Comparison of ENCODE assay signal across 8 cellular contexts in the genomic region with DNA sequence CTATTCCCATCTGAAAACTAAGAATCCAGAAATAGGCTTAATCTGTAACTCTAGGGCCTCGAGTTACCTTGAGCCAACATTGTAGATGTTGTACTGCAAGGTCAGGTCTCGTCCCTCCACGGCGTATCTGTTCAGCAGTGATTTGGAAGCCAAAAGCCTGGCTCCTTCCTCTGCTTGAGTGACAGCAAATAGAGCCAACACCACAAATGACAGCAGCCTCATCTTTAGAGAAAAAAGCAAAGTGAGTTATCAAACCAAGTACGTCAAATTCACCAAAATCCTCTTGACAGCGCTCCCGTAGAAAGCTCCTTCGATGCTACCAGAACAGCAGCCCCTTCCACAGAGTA. TPM values are rescaled to one million over a fixed set of nuclear protein-coding genes. Genes with fewer than 3 reads are reported as not detected.
DNase-seq lines count a peak whose midpoint lies in the region; ATAC-seq, FAIRE-seq and TF ChIP-seq lines count a peak whose summit lies in the region.

No MANE protein-coding gene starts in this region.

- FAIRE-seq in urothelium cell line (lab: Jason Lieb, UNC): no peak

- peak overlapping the region; percentile 80 for H3K9ac ChIP-seq in SK-N-MC (ENCODE audit: insufficient read length)

- peaks cover 40% of the 10 kb centered on the region for H3K36me3 ChIP-seq in SK-N-MC (ENCODE audit: insufficient read depth, low read length)

- no peak for DNase-seq in GM12865 (ENCODE audit: low read depth)
- no peak for DNase-seq in SK-N-MC (ENCODE audit: low read depth, low spot score)
- DNase-seq in fibroblast of the aortic adventitia (ENCODE audit: low read depth): no peak
- no peak for DNase-seq in retinal pigment epithelial cell (ENCODE audit: low read depth)
- no peak for DNase-seq in KG1 (lab: John Stamatoyannopoulos, UW)
- no peak for DNase-seq in urothelium cell line (ENCODE audit: low spot score)

- H3K4me3 ChIP-seq in GM12865 (ENCODE audit: low read depth, low read length) (peak overlapping the region; percentile 89), SK-N-MC (peak overlapping the region; percentile 93), fibroblast of the aortic adventitia (ENCODE audit: low read depth, low read length) (peak overlapping the region; percentile 91), retinal pigment epithelial cell (ENCODE audit: low read length) (peak overlapping the region; percentile 91)

- TF ChIP-seq CTCF in GM12865 (IDR thresholded peaks at IDR 0.05; ENCODE audit: insufficient read depth, low read depth, low read length, missing control alignments) (no peak), fibroblast of the aortic adventitia (IDR thresholded peaks at IDR 0.05; ENCODE audit: insufficient read depth, low read length) (no peak), retinal pigment epithelial cell (conservative IDR thresholded peaks at IDR 0.05; ENCODE audit: low read depth, low read length) (no peak)

- H3K9me3 ChIP-seq in SK-N-MC (ENCODE audit: low read depth, low read length): no peaks in the 10 kb centered on the region

- no peak for ATAC-seq in GM18909 (IDR thresholded peaks at IDR 0.05; ENCODE audit: poor library complexity, unreplicated experiment)
- no peak for ATAC-seq in GM18867 (IDR thresholded peaks at IDR 0.05; ENCODE audit: unreplicated experiment)

- no peak overlapping the region for H3K27ac ChIP-seq in SK-N-MC

RNA-seq across cellular contexts. Expression of a gene that starts 0.8 kb away (rescaled TPM):
- total RNA-seq in fibroblast of the aortic adventitia (ENCODE audit: low replicate concordance): 339 and 472 TPM in 2 replicates

RNA-seq across cellular contexts. Expression of a gene that starts 33.7 kb away (rescaled TPM):
- 8.5 and 22.0 TPM in 2 replicates for total RNA-seq in fibroblast of the aortic adventitia (ENCODE audit: low replicate concordance)

RNA-seq across cellular contexts. Expression of a gene that starts 34.7 kb away (rescaled TPM):
- total RNA-seq in fibroblast of the aortic adventitia (ENCODE audit: low replicate concordance): 40.4 and 74.7 TPM in 2 replicates

RNA-seq across cellular contexts. Expression of a gene that starts 41.0 kb away (rescaled TPM):
- total RNA-seq in fibroblast of the aortic adventitia (ENCODE audit: low replicate concordance): not detected in 2 replicates

RNA-seq across cellular contexts. Expression of a gene that starts 41.6 kb away (rescaled TPM):
- total RNA-seq in fibroblast of the aortic adventitia (ENCODE audit: low replicate concordance): 116 and 161 TPM in 2 replicates
